ENCODE assay signal across 16 cellular contexts in the genomic region with DNA sequence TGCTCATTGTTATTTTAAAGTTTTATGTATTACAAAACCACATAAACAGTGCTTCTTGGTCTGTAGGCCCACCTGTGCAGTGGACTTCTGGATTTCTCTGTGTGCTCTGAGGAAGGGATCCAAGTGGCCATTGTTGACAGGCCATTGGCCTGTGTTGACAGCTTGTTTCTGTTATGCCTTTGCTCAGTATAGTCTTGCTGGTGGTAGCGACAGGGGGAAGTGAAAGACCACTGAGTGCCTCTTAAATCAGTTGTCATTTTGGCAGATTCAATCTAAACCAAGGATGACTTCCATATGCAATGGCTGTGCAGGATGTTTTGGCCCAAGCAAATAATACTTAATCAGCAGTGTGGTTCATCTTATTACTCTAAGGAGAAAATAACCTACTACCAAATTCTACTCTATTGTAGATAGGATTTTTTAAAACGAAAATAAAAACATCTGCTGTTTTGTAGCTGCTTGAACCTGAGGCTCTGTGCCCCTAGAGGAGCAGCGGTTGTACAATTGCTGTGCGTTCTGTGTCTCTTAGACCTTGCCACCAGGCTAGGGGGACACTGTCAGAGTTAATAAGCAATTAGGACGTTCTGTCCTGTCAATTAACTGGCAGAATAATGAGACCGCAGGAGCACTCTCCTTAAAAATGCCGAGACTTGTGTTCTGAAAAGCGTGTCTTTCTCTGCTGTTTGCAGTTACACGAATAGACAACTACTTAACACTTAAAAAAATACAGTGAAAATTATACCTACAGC.
DNase-seq lines count a peak whose midpoint lies in the region; ATAC-seq and TF ChIP-seq lines count a peak whose summit lies in the region.
"Had no signal": no experiment of that assay in that cellular context is flagged by ENCODE, and none has a peak within 500 bp of the region (broad histone marks: within the 10 kb centered on the region; RNA-seq: fewer than 3 reads in every experiment).

No MANE protein-coding gene starts in this region.

- no peaks in the 10 kb centered on the region for H3F3A ChIP-seq in neural progenitor cell (ENCODE audit: low read depth)

- peak; percentile 16 for DNase-seq in neural progenitor cell (ENCODE audit: low spot score)
- DNase-seq in NAMALWA (ENCODE audit: low spot score): no peak
- no peak for DNase-seq in NCI-H187 (lab: John Stamatoyannopoulos, UW)
- DNase-seq in activated naive CD4-positive, alpha-beta T cell treated with anti-CD3 and anti-CD28 coated beads for 36 hours: no peak
- DNase-seq: activated CD4-positive, alpha-beta T cell treated with anti-CD3 and anti-CD28 coated beads, Interleukin-2, amount 50 U/mL, for 1 hour; activated naive CD8-positive, alpha-beta T cell treated with anti-CD3 and anti-CD28 coated beads for 36 hours; activated T-cell treated with anti-CD3 and anti-CD28 coated beads, Interleukin-2, amount 50 U/mL, for 1 hour; BE2C; effector memory CD4-positive, alpha-beta T cell; psoas muscle; SHP77 treated with DMSO at 0.1 percent for 48 hours; stimulated activated naive CD8-positive, alpha-beta T cell treated with anti-CD3 and anti-CD28 coated beads, Interleukin-15, amount 100 ng/mL, for 72 hours had no signal

- H3K4me1 Mint-ChIP-seq in neural progenitor cell: no peaks in the 10 kb centered on the region
- H3K4me1 Mint-ChIP-seq in activated naive CD4-positive, alpha-beta T cell treated with anti-CD3 and anti-CD28 coated beads for 36 hours (ENCODE audit: low read depth): peaks cover 2% of the 10 kb centered on the region
- H3K4me1 Mint-ChIP-seq: stimulated activated naive CD8-positive, alpha-beta T cell treated with anti-CD3 and anti-CD28 coated beads, Interleukin-15, amount 100 ng/mL, for 72 hours had no signal

- H3K36me3 ChIP-seq in neural progenitor cell: no peaks in the 10 kb centered on the region
- H3K36me3 ChIP-seq: BE2C had no signal

- CTCF ChIA-PET in activated naive CD4-positive, alpha-beta T cell treated with anti-CD3 and anti-CD28 coated beads for 36 hours (lab: Charles Lee): interaction anchor here (0.9 kb wide), 1 partner anchor 117 kb away, joined by 4 read pairs; no protein-coding TSS in a partner anchor

- H3K9me3 ChIP-seq in neural progenitor cell (ENCODE audit: low read depth): no peaks in the 10 kb centered on the region
- H3K9me3 ChIP-seq: BE2C, psoas muscle had no signal

- H3K9me3 Mint-ChIP-seq in neural progenitor cell: peaks cover 16% of the 10 kb centered on the region
- H3K9me3 Mint-ChIP-seq in activated naive CD4-positive, alpha-beta T cell treated with anti-CD3 and anti-CD28 coated beads for 36 hours: peaks cover 21% of the 10 kb centered on the region

- no peak overlapping the region for H3K27ac ChIP-seq in neural progenitor cell
- H3K27ac ChIP-seq: psoas muscle had no signal

- no peak overlapping the region for H3K9ac ChIP-seq in neural progenitor cell

- intact Hi-C loops in activated naive CD4-positive, alpha-beta T cell treated with anti-CD3 and anti-CD28 coated beads for 36 hours (cut with micrococcal nuclease): no loop called here

- no peaks in the 10 kb centered on the region for H4K20me1 ChIP-seq in neural progenitor cell (ENCODE audit: low read depth)

- H3K27me3 ChIP-seq in neural progenitor cell: no peaks in the 10 kb centered on the region
- H3K27me3 ChIP-seq: BE2C had no signal

- H3K4me2 ChIP-seq in neural progenitor cell: no peak overlapping the region

- peak; percentile 83 for ATAC-seq in GM19023 (IDR thresholded peaks at IDR 0.05; ENCODE audit: unreplicated experiment)
- peak; percentile 68 for ATAC-seq in HG02623 (IDR thresholded peaks at IDR 0.05; ENCODE audit: unreplicated experiment)
- peak; percentile 95 for ATAC-seq in HG03354 (IDR thresholded peaks at IDR 0.05; ENCODE audit: poor library complexity, severe bottlenecking, unreplicated experiment)
- no peak for ATAC-seq in GM18520 (IDR thresholded peaks at IDR 0.05; ENCODE audit: unreplicated experiment)
- ATAC-seq: psoas muscle; stimulated activated naive CD8-positive, alpha-beta T cell treated with anti-CD3 and anti-CD28 coated beads, Interleukin-15, amount 100 ng/mL, for 72 hours had no signal

- no peak overlapping the region for H2AFZ ChIP-seq in neural progenitor cell (replicated peaks)

- no peak overlapping the region for H3K4me3 ChIP-seq in neural progenitor cell
- H3K4me3 ChIP-seq: psoas muscle had no signal

- no peaks in the 10 kb centered on the region for H3K27me3 Mint-ChIP-seq in neural progenitor cell (ENCODE audit: insufficient read depth, low read depth)
- no peaks in the 10 kb centered on the region for H3K27me3 Mint-ChIP-seq in activated naive CD4-positive, alpha-beta T cell treated with anti-CD3 and anti-CD28 coated beads for 36 hours (ENCODE audit: low read depth)
- H3K27me3 Mint-ChIP-seq: activated naive CD8-positive, alpha-beta T cell treated with anti-CD3 and anti-CD28 coated beads for 36 hours; stimulated activated naive CD8-positive, alpha-beta T cell treated with anti-CD3 and anti-CD28 coated beads, Interleukin-15, amount 100 ng/mL, for 72 hours had no signal

- H3K4me3 Mint-ChIP-seq in neural progenitor cell: no peak overlapping the region
- no peak overlapping the region for H3K4me3 Mint-ChIP-seq in activated naive CD4-positive, alpha-beta T cell treated with anti-CD3 and anti-CD28 coated beads for 36 hours
- H3K4me3 Mint-ChIP-seq: activated naive CD8-positive, alpha-beta T cell treated with anti-CD3 and anti-CD28 coated beads for 36 hours; stimulated activated naive CD8-positive, alpha-beta T cell treated with anti-CD3 and anti-CD28 coated beads, Interleukin-15, amount 100 ng/mL, for 72 hours had no signal

- no peak for TF ChIP-seq CTCF in neural progenitor cell (IDR thresholded peaks at IDR 0.05)

- H3K36me3 Mint-ChIP-seq in neural progenitor cell: peaks cover 11% of the 10 kb centered on the region
- peaks cover 26% of the 10 kb centered on the region for H3K36me3 Mint-ChIP-seq in activated naive CD4-positive, alpha-beta T cell treated with anti-CD3 and anti-CD28 coated beads for 36 hours (ENCODE audit: low read depth)

- H3K4me1 ChIP-seq in neural progenitor cell: no peaks in the 10 kb centered on the region
- H3K4me1 ChIP-seq: BE2C, psoas muscle had no signal

- no peak overlapping the region for H3K27ac Mint-ChIP-seq in neural progenitor cell
- no peak overlapping the region for H3K27ac Mint-ChIP-seq in activated naive CD4-positive, alpha-beta T cell treated with anti-CD3 and anti-CD28 coated beads for 36 hours
- H3K27ac Mint-ChIP-seq: activated naive CD8-positive, alpha-beta T cell treated with anti-CD3 and anti-CD28 coated beads for 36 hours; stimulated activated naive CD8-positive, alpha-beta T cell treated with anti-CD3 and anti-CD28 coated beads, Interleukin-15, amount 100 ng/mL, for 72 hours had no signal

- no peaks in the 10 kb centered on the region for H3K79me2 ChIP-seq in neural progenitor cell (ENCODE audit: low read depth)
